Comparison of ENCODE assay signal across 19 cellular contexts in the genomic region with DNA sequence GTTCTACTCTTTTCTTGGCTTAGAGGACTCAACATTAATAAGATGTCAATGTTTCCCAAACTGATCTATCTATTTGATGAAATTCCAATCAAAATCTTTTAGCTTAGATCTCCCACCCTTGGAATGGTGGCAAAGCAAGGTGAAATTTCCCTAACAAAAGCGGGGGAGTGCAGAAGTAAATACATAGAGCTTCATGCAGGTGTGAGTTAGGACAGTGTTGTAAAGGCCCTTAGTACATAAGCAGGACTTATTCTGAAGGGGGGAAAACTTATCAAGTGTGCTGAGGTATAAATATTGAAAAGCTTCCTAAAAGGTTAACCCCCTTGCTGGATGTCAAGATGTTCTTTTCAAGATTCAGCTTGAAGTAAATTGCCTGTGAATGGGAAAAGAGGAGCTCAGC.
"Had no signal": no experiment of that assay in that cellular context is flagged by ENCODE, and none has a peak within 500 bp of the region (broad histone marks: within the 10 kb centered on the region; RNA-seq: fewer than 3 reads in every experiment).

No MANE protein-coding gene starts in this region.

- FAIRE-seq: bronchial epithelial cell had no signal

- H3K4me3 ChIP-seq: adrenal gland, Peyer's patch, SJCRH30 had no signal

- H3K27me3 ChIP-seq: adrenal gland, Peyer's patch, SJCRH30 had no signal

- DNase-seq: activated CD4-positive, alpha-beta T cell treated with anti-CD3 and anti-CD28 coated beads for 4 hours; activated CD8-positive, alpha-beta memory T cell treated with anti-CD3 and anti-CD28 coated beads, Interleukin-2, amount 50 U/mL, for 4 hours; activated CD8-positive, alpha-beta T cell treated with anti-CD3 and anti-CD28 coated beads for 36 hours; activated naive CD4-positive, alpha-beta T cell treated with anti-CD3 and anti-CD28 coated beads, Interleukin-2, amount 50 U/mL, for 16 hours; activated naive CD8-positive, alpha-beta T cell treated with anti-CD3 and anti-CD28 coated beads, Interleukin-2, amount 10 ng/mL, durations not matched to agents 7 days and 5 days; adrenal gland; Kasumi-1; NCI-H1105 treated with DMSO at 0.1 percent for 48 hours; NCI-H1436 treated with DMSO at 0.1 percent for 48 hours; NCI-H1930; Peyer's patch; Right ventricle myocardium superior; SJCRH30; SK-N-SH; T-helper 1 cell had no signal

- H3K36me3 ChIP-seq: adrenal gland, Peyer's patch, SJCRH30 had no signal

- ATAC-seq: activated CD4-positive, CD25-positive, alpha-beta regulatory T cell treated with anti-CD3 and anti-CD28 coated beads, Interleukin-2, amount 50 U/mL, for 24 hours; activated CD8-positive, alpha-beta T cell treated with anti-CD3 and anti-CD28 coated beads for 36 hours had no signal

- H3K27ac ChIP-seq: adrenal gland, Peyer's patch, RWPE1, SJCRH30, VCaP had no signal

- H3K4me1 ChIP-seq: adrenal gland, Peyer's patch, SJCRH30 had no signal

- H3K9me3 ChIP-seq: adrenal gland, Peyer's patch, SJCRH30 had no signal
